ENCODE assay signal across 8 cellular contexts in genomic region chr5:88826959-88827585, GRCh38. TPM values are rescaled to one million over a fixed set of nuclear protein-coding genes. Genes with fewer than 3 reads are reported as not detected.
DNase-seq lines count a peak whose midpoint lies in the region; ATAC-seq, FAIRE-seq and TF ChIP-seq lines count a peak whose summit lies in the region.

No MANE protein-coding gene starts in this region.

- H3K27me3 ChIP-seq in bronchial epithelial cell (ENCODE audit: control insufficient read depth, insufficient read depth, low read length) (no peaks in the 10 kb centered on the region), aorta (ENCODE audit: control insufficient read depth in 1 of 2, insufficient read depth in 2 of 2, low read length in 1 of 2) (no peaks in the 10 kb centered on the region)

- ATAC-seq in GM18861 (IDR thresholded peaks at IDR 0.05; ENCODE audit: unreplicated experiment): peak; percentile 53
- ATAC-seq in HG02623 (IDR thresholded peaks at IDR 0.05; ENCODE audit: unreplicated experiment): peak; percentile 63
- peak; percentile 80 for ATAC-seq in aorta (ENCODE audit: low FRiP score)

- no peaks in the 10 kb centered on the region for H3K9me3 ChIP-seq in aorta (ENCODE audit: control insufficient read depth, low read length)

- H3K4me3 ChIP-seq in bronchial epithelial cell (ENCODE audit: low read depth, low read length) (no peak overlapping the region), aorta (ENCODE audit: low read length in 2 of 2) (no peak overlapping the region)

- TF ChIP-seq CTCF in bronchial epithelial cell (IDR thresholded peaks at IDR 0.05; ENCODE audit: insufficient read depth, low read length, severe bottlenecking): no peak

- H3K36me3 ChIP-seq in bronchial epithelial cell (ENCODE audit: control insufficient read depth, insufficient read depth, low read length) (no peaks in the 10 kb centered on the region), aorta (ENCODE audit: control insufficient read depth in 1 of 2, insufficient read depth in 2 of 2, low read length in 1 of 2) (no peaks in the 10 kb centered on the region)

- H3K4me1 ChIP-seq in aorta (ENCODE audit: control insufficient read depth in 1 of 2, insufficient read depth in 2 of 2, low read length in 2 of 2): peaks cover 3 to 10% of the 10 kb centered on the region in 2 donors

- 7 to 9% methylated on average over 6 of the region's 6 CpGs for WGBS in aorta, 2 donors

- peak overlapping the region; percentile 62 to 72 for H3K27ac ChIP-seq in aorta (ENCODE audit: low read depth in 1 of 2, low read length in 2 of 2)

- peak; percentile 82 for DNase-seq in NAMALWA (ENCODE audit: low spot score)
- DNase-seq in bronchial epithelial cell (ENCODE audit: low read depth): peak; percentile 25
- peak; percentile 98 to 99 for DNase-seq in lung microvascular endothelial cell (ENCODE audit: low read depth in 2 of 2)
- DNase-seq in aorta: peak in 1 of 2 donors; percentile 46
- no peak for DNase-seq in NCI-H2081 (lab: John Stamatoyannopoulos, UW)
- no peak for DNase-seq in activated CD4-positive, CD25-positive, alpha-beta regulatory T cell (lab: John Stamatoyannopoulos, UW)

- intact Hi-C loops in aorta (cut with DNase I): loop anchor here (5.0 kb wide), 3 partner anchors 40 to 95 kb away; no protein-coding TSS in a partner anchor

- FAIRE-seq in bronchial epithelial cell (lab: Jason Lieb, UNC): no peak

RNA-seq across cellular contexts. Expression of gene MEF2C, which starts 55.9 kb away (rescaled TPM):
- under 0.01 and 0.26 TPM in 2 replicates for total RNA-seq in bronchial epithelial cell
- total RNA-seq in lung microvascular endothelial cell: 91.5 and 122 TPM in 2 replicates
- total RNA-seq in aorta: 100 to 1,000 TPM; 137 to 186 TPM
- polyA plus RNA-seq in aorta: 10 to 100 TPM; 22.0 to 23.7 TPM

Comparison
In these comparisons a context has a peak if more than half of its experiments do, and no peak if none do; other contexts are left out.
1. DNase-seq: peak in NAMALWA (single experiment), bronchial epithelial cell (single experiment) and lung microvascular endothelial cell (2 of 2); none in NCI-H2081 (0 of 2) and activated CD4-positive, CD25-positive, alpha-beta regulatory T cell (0 of 4).
2. RNA of gene MEF2C, which starts 55.9 kb away (total RNA-seq): 137 to 186 TPM in aorta and 91.5 to 122 TPM in lung microvascular endothelial cell; under 0.01 to 0.26 TPM in bronchial epithelial cell; every median in the first group is over 10 times any median in the second.
3. Peak in every context shown above with its lines, with median percentiles within 50 percentile points of each other: ATAC-seq.